ENCODE assay signal across 11 cellular contexts in genomic region chr2:40178971-40179370, GRCh38.
DNase-seq lines count a peak whose midpoint lies in the region; ATAC-seq and TF ChIP-seq lines count a peak whose summit lies in the region.
"Had no signal": no experiment of that assay in that cellular context is flagged by ENCODE, and none has a peak within 500 bp of the region (broad histone marks: within the 10 kb centered on the region; RNA-seq: fewer than 3 reads in every experiment).

No MANE protein-coding gene starts in this region.

- H3K4me1 ChIP-seq in upper lobe of left lung, result no peaks in the 10 kb centered on the region
- H3K4me1 ChIP-seq: pancreas had no signal

- no peak for TF ChIP-seq EP300 in upper lobe of left lung (IDR thresholded peaks at IDR 0.05)

- H3K36me3 ChIP-seq in upper lobe of left lung, result no peaks in the 10 kb centered on the region
- H3K36me3 ChIP-seq: pancreas had no signal

- H3K4me3 ChIP-seq in epithelial cell of esophagus (ENCODE audit: low read length), result no peak overlapping the region
- no peak overlapping the region for H3K4me3 ChIP-seq in upper lobe of left lung
- H3K4me3 ChIP-seq: pancreas had no signal

- no peak overlapping the region for H3K27ac ChIP-seq in upper lobe of left lung
- H3K27ac ChIP-seq: 22Rv1, pancreas had no signal

- no peak for TF ChIP-seq POLR2A in upper lobe of left lung (IDR thresholded peaks at IDR 0.05)

- no peaks in the 10 kb centered on the region for H3K9me3 ChIP-seq in upper lobe of left lung
- H3K9me3 ChIP-seq: pancreas had no signal

- no peak for TF ChIP-seq CTCF in epithelial cell of esophagus (IDR thresholded peaks at IDR 0.05; ENCODE audit: insufficient read depth, low read depth, low read length, missing control alignments)
- TF ChIP-seq CTCF in upper lobe of left lung (IDR thresholded peaks at IDR 0.05), result no peak

- DNase-seq in DMS53 (lab: John Stamatoyannopoulos, UW) (peak; percentile 57), DMS53 treated with DMSO at 0.1 percent for 48 hours (lab: John Stamatoyannopoulos, UW; ENCODE audit: unreplicated experiment) (no peak), epithelial cell of esophagus (ENCODE audit: low read depth) (peak; percentile 56), NCI-H1105 treated with DMSO at 0.1 percent for 48 hours (lab: John Stamatoyannopoulos, UW) (no peak), upper lobe of left lung (no peak)
- no peak for DNase-seq in stimulated activated CD4-positive, alpha-beta T cell treated with anti-CD3 and anti-CD28 coated beads, Interleukin-2, amount 100 ng/mL, for 24 hours
- DNase-seq: activated naive CD8-positive, alpha-beta T cell treated with anti-CD3 and anti-CD28 coated beads, Interleukin-2, amount 10 ng/mL, durations not matched to agents 7 days and 5 days; pancreas had no signal

- no peaks in the 10 kb centered on the region for H3K27me3 ChIP-seq in upper lobe of left lung
- H3K27me3 ChIP-seq: pancreas had no signal

- ATAC-seq in GM21526 (IDR thresholded peaks at IDR 0.05; ENCODE audit: low FRiP score, unreplicated experiment) (peak; percentile 94), HG03139 (IDR thresholded peaks at IDR 0.05; ENCODE audit: unreplicated experiment) (peak; percentile 66), upper lobe of left lung (ENCODE audit: low FRiP score in 2 of 2) (no peak)
- ATAC-seq: pancreas had no signal

- WGBS in upper lobe of left lung, 2 donors, result 58 to 71% methylated on average over 3 of the region's 3 CpGs

Comparison
In these comparisons a context has a peak if more than half of its experiments do, and no peak if none do; other contexts are left out.
1. DNase-seq: peak in DMS53 (single experiment) and epithelial cell of esophagus (single experiment); none in DMS53 treated with DMSO at 0.1 percent for 48 hours (single experiment), stimulated activated CD4-positive, alpha-beta T cell treated with anti-CD3 and anti-CD28 coated beads, Interleukin-2, amount 100 ng/mL, for 24 hours (0 of 2), NCI-H1105 treated with DMSO at 0.1 percent for 48 hours (single experiment) and upper lobe of left lung (0 of 2).
2. ATAC-seq: peak in GM21526 (single experiment) and HG03139 (single experiment); none in upper lobe of left lung (0 of 2).